Comparison of ENCODE assay signal across 13 cellular contexts in genomic region chr19:13971868-13972267, GRCh38. TPM values are rescaled to one million over a fixed set of nuclear protein-coding genes. Genes with fewer than 3 reads are reported as not detected.
"Had no signal": no experiment of that assay in that cellular context is flagged by ENCODE, and none has a peak within 500 bp of the region (broad histone marks: within the 10 kb centered on the region; RNA-seq: fewer than 3 reads in every experiment).

No MANE protein-coding gene starts in this region.

RNA-seq across cellular contexts. Expression of gene PODNL1, which starts 33.7 kb away (rescaled TPM):
- total RNA-seq: stomach, temporal lobe had no signal

RNA-seq across cellular contexts. Expression of gene RLN3, which starts 56.1 kb away (rescaled TPM):
- total RNA-seq: stomach, subcutaneous adipose tissue, suprapubic skin, temporal lobe, testis, thoracic aorta, thyroid gland, tibial nerve, transverse colon, ureter, urinary bladder, uterus, vagina had no signal
